ENCODE assay signal across 1 cellular context in genomic region chr11:116276051-116277044, GRCh38.
TF ChIP-seq lines count a peak whose summit lies in the region.

No MANE protein-coding gene starts in this region.

TF ChIP-seq in K562, 482 proteins besides CTCF, POLR2A, EP300 and RAD21 (continued from another document):
- TF ChIP-seq HMGXB4 (CRISPR knock-in tag; IDR thresholded peaks at IDR 0.05) (peak; percentile 49; the same call in 1 of the 2 replicates), RFX1 (IDR thresholded peaks at IDR 0.05) (no peak), EP400 (IDR thresholded peaks at IDR 0.05) (peak; percentile 18; the same call in 1 of the 2 replicates), NFE2 (IDR thresholded peaks at IDR 0.05; ENCODE audit: low read depth) (no peak), RCOR1 (IDR thresholded peaks at IDR 0.05; ENCODE audit: borderline replicate concordance in 1 of 2, low read depth in 2 of 2, low read length in 2 of 2) (0 out of 4 replicates have a peak, but pooled peaks of 1 of the 2 experiments have one; percentile 34)
